ENCODE assay signal across 25 cellular contexts in the genomic region with DNA sequence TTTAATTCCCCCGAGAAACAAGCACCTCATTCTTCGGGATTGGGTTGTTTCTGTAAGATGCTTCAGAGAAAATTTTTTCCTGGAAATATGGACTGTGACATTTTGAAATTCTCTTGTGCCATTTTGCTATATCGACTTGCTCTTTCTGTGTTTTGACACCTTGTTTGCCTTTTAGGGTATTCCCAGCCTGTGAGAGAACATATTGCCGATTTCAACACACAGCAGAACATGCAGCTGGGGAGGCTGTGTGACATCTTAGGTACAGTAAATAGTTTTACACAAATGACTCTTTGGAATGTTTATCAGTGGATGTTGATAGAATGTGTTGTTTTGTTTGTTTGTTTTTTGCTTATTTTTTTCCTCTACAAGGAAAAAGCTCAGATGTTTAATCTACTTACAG.
DNase-seq lines count a peak whose midpoint lies in the region; ATAC-seq, FAIRE-seq and TF ChIP-seq lines count a peak whose summit lies in the region.
"Had no signal": no experiment of that assay in that cellular context is flagged by ENCODE, and none has a peak within 500 bp of the region (broad histone marks: within the 10 kb centered on the region; RNA-seq: fewer than 3 reads in every experiment).

No MANE protein-coding gene starts in this region.

- TF ChIP-seq EP300 in K562 (IDR thresholded peaks at IDR 0.05; ENCODE audit: low read length), result no peak

- BruUV-seq in K562 (replicated peaks; lab: Mats Ljungman, UMichigan), result no TSS peak

- TF ChIP-seq POLR2A in GM12892 (IDR thresholded peaks at IDR 0.05; ENCODE audit: low read depth, low read length) (no peak), K562 (conservative IDR thresholded peaks at IDR 0.05) (no peak)

- ATAC-seq in K562, result no peak
- ATAC-seq: GM12878 had no signal

- intact Hi-C loops in K562 (cut with micrococcal nuclease), result loop anchor here (1.0 to 2.0 kb wide), 2 partner anchors 49 to 450 kb away; no protein-coding TSS in a partner anchor

- POLR2A ChIA-PET in K562 (lab: Yijun Ruan, JAX), result no interaction called here

- H2AFZ ChIP-seq in K562 (ENCODE audit: low read depth, low read length), result no peak overlapping the region

- TF ChIP-seq CTCF in K562 (IDR thresholded peaks at IDR 0.05 in 2 of 3, conservative IDR thresholded peaks at IDR 0.05 in 1 of 3; ENCODE audit: insufficient read depth in 2 of 3, low read depth in 1 of 3, low read length in 3 of 3), result no peak
- TF ChIP-seq CTCF in coronary artery (IDR thresholded peaks at IDR 0.05), result no peak

- H3K4me1 ChIP-seq in K562 (replicated peaks in 1 of 2; ENCODE audit: control insufficient read depth in 2 of 2, insufficient read depth in 2 of 2, low read length in 2 of 2), result no peaks in the 10 kb centered on the region; a peak in 1 of 5 replicates
- H3K4me1 ChIP-seq: BE2C, BLaER1 had no signal

- FAIRE-seq in GM12892 (lab: Jason Lieb, UNC) (peak; percentile 21), K562 (lab: Jason Lieb, UNC) (no peak)
- FAIRE-seq: A204.1, GM12878, GM19239 had no signal

- CTCF ChIA-PET in K562 (lab: Yijun Ruan, JAX; ENCODE audit: low intra/inter-chr PET ratio), result interaction anchor here (2.6 kb wide), 1 partner anchor 49 kb away, joined by 12 read pairs; no protein-coding TSS in a partner anchor

- 8% methylated on average over 4 of the region's 4 CpGs for WGBS in K562 (ENCODE audit: insufficient coverage, low coverage, missing lambda C conversion rate)

- no peak for TF ChIP-seq RAD21 in K562 (CRISPR knock-in tag; conservative IDR thresholded peaks at IDR 0.05 in 1 of 2, IDR thresholded peaks at IDR 0.05 in 1 of 2)

- DNase-seq in GM12892 (ENCODE audit: insufficient read length), result no peak
- DNase-seq in HuH-7.5 (ENCODE audit: low spot score), result peak; percentile 9
- no peak for DNase-seq in K562 (ENCODE audit: extremely low read depth in 1 of 4, low spot score in 3 of 4)
- no peak for DNase-seq in cortex of kidney (lab: John Stamatoyannopoulos, UW)
- DNase-seq in coronary artery (ENCODE audit: low spot score), result no peak
- DNase-seq in NCI-H510A (lab: John Stamatoyannopoulos, UW), result no peak
- no peak for DNase-seq in OCI-M2 (lab: John Stamatoyannopoulos, UW; ENCODE audit: unreplicated experiment)
- DNase-seq: 8988T; BE2C; C1 segment of cervical spinal cord; CD4-positive, alpha-beta memory T cell; CD4-positive, CD25-positive, alpha-beta regulatory T cell; CD8-positive, alpha-beta memory T cell; COR-L47; DMS 273 treated with DMSO at 0.1 percent for 48 hours; DMS153; DMS53; DMS79; DND-41; EL; GDM1 had no signal

- H3K9ac ChIP-seq in K562 (ENCODE audit: insufficient read depth in 1 of 2, low read depth in 2 of 2, low read length in 2 of 2), result no peak overlapping the region
- H3K9ac ChIP-seq: BLaER1 had no signal

- no peaks in the 10 kb centered on the region for H3K9me3 ChIP-seq in K562 (replicated peaks; ENCODE audit: control insufficient read depth, insufficient read depth, low read depth, low read length)
- H3K9me3 ChIP-seq: BE2C, BLaER1 had no signal

- H3K27ac ChIP-seq in K562 (ENCODE audit: extremely low read depth, low read depth, low read length) (no peak overlapping the region), coronary artery (no peak overlapping the region)
- H3K27ac ChIP-seq: BLaER1 had no signal

- no peaks in the 10 kb centered on the region for H3K79me2 ChIP-seq in K562 (ENCODE audit: control insufficient read depth, insufficient read depth, low read length)

- no peaks in the 10 kb centered on the region for H3K9me1 ChIP-seq in K562 (ENCODE audit: control insufficient read depth, insufficient read depth, low read length)

- no peak overlapping the region for H3K4me3 ChIP-seq in K562
- no peak overlapping the region for H3K4me3 ChIP-seq in coronary artery
- H3K4me3 ChIP-seq: BLaER1, GM12878 had no signal

- no peaks in the 10 kb centered on the region for H3K36me3 ChIP-seq in K562 (ENCODE audit: control insufficient read depth, insufficient read depth, low read length)
- H3K36me3 ChIP-seq: BE2C, BLaER1 had no signal

- in situ Hi-C loops in K562 (cut with MboI), result no loop called here

- no peaks in the 10 kb centered on the region for H4K20me1 ChIP-seq in K562 (replicated peaks; ENCODE audit: control insufficient read depth, insufficient read depth, low read length)
- H4K20me1 ChIP-seq: BLaER1 had no signal

- no peaks in the 10 kb centered on the region for H3K27me3 ChIP-seq in K562 (ENCODE audit: control insufficient read depth in 2 of 2, insufficient read depth in 2 of 2, low read length in 2 of 2)
- H3K27me3 ChIP-seq: BE2C, BLaER1 had no signal

- H3K4me2 ChIP-seq in K562 (ENCODE audit: insufficient read depth, low read length), result no peak overlapping the region
- H3K4me2 ChIP-seq: BLaER1 had no signal

TF ChIP-seq in K562, 482 proteins besides CTCF, POLR2A, EP300 and RAD21:
- TF ChIP-seq SREBF1 (IDR thresholded peaks at IDR 0.05; ENCODE audit: borderline replicate concordance, low read depth, low read length), result no peak
- no peak for TF ChIP-seq NCOA1 (IDR thresholded peaks at IDR 0.05; ENCODE audit: low read depth)
- TF ChIP-seq CBX8 (IDR thresholded peaks at IDR 0.05; ENCODE audit: borderline replicate concordance, extremely low read depth, low read depth, low read length, poor library complexity, severe bottlenecking), result peak; percentile 82
- no peak for TF ChIP-seq MEF2A (IDR thresholded peaks at IDR 0.05; ENCODE audit: control insufficient read depth, low read depth, low read length)
- TF ChIP-seq CBX2 (IDR thresholded peaks at IDR 0.05; ENCODE audit: insufficient read depth, low read length, poor library complexity, severe bottlenecking), result peak; percentile 85
- TF ChIP-seq CREM (IDR thresholded peaks at IDR 0.05; ENCODE audit: low read depth), result no peak
- TF ChIP-seq FUS (optimal IDR thresholded peaks at IDR 0.05; ENCODE audit: low read depth, low read length), result no peak
- TF ChIP-seq EZH2 (IDR thresholded peaks at IDR 0.05; ENCODE audit: borderline replicate concordance, low read depth, low read length), result no peak
